ENCODE assay signal across 8 cellular contexts in genomic region chr3:15269091-15269989, GRCh38.
DNase-seq lines count a peak whose midpoint lies in the region; ATAC-seq and TF ChIP-seq lines count a peak whose summit lies in the region.

No MANE protein-coding gene starts in this region.

- H3K36me3 ChIP-seq in mesendoderm (ENCODE audit: control insufficient read depth, insufficient read depth, low read length), result no peaks in the 10 kb centered on the region

- no peak overlapping the region for H3K18ac ChIP-seq in mesendoderm (ENCODE audit: low read length)

- no peaks in the 10 kb centered on the region for H3K9me3 ChIP-seq in CD4-positive, alpha-beta T cell (ENCODE audit: control insufficient read depth, low read length)

- H3K4me3 Mint-ChIP-seq in CD4-positive, alpha-beta T cell, result peak overlapping the region; percentile 81
- H3K4me3 Mint-ChIP-seq in activated CD8-positive, alpha-beta T cell treated with anti-CD3 and anti-CD28 coated beads, Interleukin-2, amount 10 ng/mL, durations not matched to agents 7 days and 5 days, result peak overlapping the region; percentile 35

- intact Hi-C loops in CD4-positive, alpha-beta T cell (cut with DNase I, micrococcal nuclease), result loop anchor here (2.0 to 5.0 kb wide), 5 partner anchors 62 to 287 kb away; partner anchors contain the start of gene CAPN7 (in 1 of the 2)
- intact Hi-C loops in dorsolateral prefrontal cortex (cut with DNase I), result loop anchor here (2.0 to 10.0 kb wide), 5 partner anchors 39 to 325 kb away; partner anchors contain the start of genes CAPN7 (in 1 of the 2) and NR2C2 (in 1 of the 2)

- no peak overlapping the region for H3K4ac ChIP-seq in mesendoderm (ENCODE audit: low read depth, low read length)

- CTCF ChIA-PET in CD4-positive, alpha-beta T cell (lab: Charles Lee), result interaction anchor here (1.2 to 17.1 kb wide), 13 partner anchors 28 to 136 kb away, joined by 3 to 163 read pairs (median 6); partner anchors contain the start of genes CAPN7 and SH3BP5
- CTCF ChIA-PET in activated CD8-positive, alpha-beta T cell treated with anti-CD3 and anti-CD28 coated beads, Interleukin-2, amount 10 ng/mL, durations not matched to agents 7 days and 5 days (lab: Charles Lee), result interaction anchor here (0.9 to 9.1 kb wide), 22 partner anchors 10 to 289 kb away, joined by 3 to 168 read pairs (median 18); partner anchors contain the start of genes CAPN7 and SH3BP5

- H3K79me2 ChIP-seq in mesendoderm (ENCODE audit: control insufficient read depth, insufficient read depth, low read length), result no peaks in the 10 kb centered on the region

- H3K4me1 ChIP-seq in mesendoderm (ENCODE audit: control insufficient read depth, low read depth, low read length), result peaks cover 2% of the 10 kb centered on the region

- no peak overlapping the region for H2BK120ac ChIP-seq in mesendoderm (ENCODE audit: low read depth, low read length)

- ATAC-seq in CD4-positive, alpha-beta T cell (ENCODE audit: poor library complexity), result peak; percentile 55
- ATAC-seq in GM21723 (IDR thresholded peaks at IDR 0.05; ENCODE audit: unreplicated experiment), result peak; percentile 59
- ATAC-seq in activated CD8-positive, alpha-beta T cell treated with anti-CD3 and anti-CD28 coated beads, Interleukin-2, amount 10 ng/mL, durations not matched to agents 7 days and 5 days, result peak; percentile 75

- no peaks in the 10 kb centered on the region for H3K27me3 Mint-ChIP-seq in CD4-positive, alpha-beta T cell
- H3K27me3 Mint-ChIP-seq in activated CD8-positive, alpha-beta T cell treated with anti-CD3 and anti-CD28 coated beads, Interleukin-2, amount 10 ng/mL, durations not matched to agents 7 days and 5 days (ENCODE audit: low read depth), result peaks cover 2% of the 10 kb centered on the region

- H2BK5ac ChIP-seq in mesendoderm (ENCODE audit: low read length), result no peak overlapping the region

- no peak overlapping the region for H3K56ac ChIP-seq in mesendoderm (ENCODE audit: low read length)

- no peak overlapping the region for H3K4me2 ChIP-seq in mesendoderm (ENCODE audit: low read length)

- no peak for TF ChIP-seq CTCF in CD4-positive, alpha-beta T cell (IDR thresholded peaks at IDR 0.05)
- TF ChIP-seq CTCF in NB4 (IDR thresholded peaks at IDR 0.05; ENCODE audit: low read depth, low read length) (no peak), dorsolateral prefrontal cortex (IDR thresholded peaks at IDR 0.05 in 54 of 56, conservative IDR thresholded peaks at IDR 0.05 in 2 of 56; ENCODE audit: low read depth in 1 of 56, partially characterized antibody in 56 of 56) (peak in 26 of 56 donors; percentile 2 to 56 (median 26))

- H3K27ac Mint-ChIP-seq in CD4-positive, alpha-beta T cell, result peak overlapping the region; percentile 95
- H3K27ac Mint-ChIP-seq in activated CD8-positive, alpha-beta T cell treated with anti-CD3 and anti-CD28 coated beads, Interleukin-2, amount 10 ng/mL, durations not matched to agents 7 days and 5 days, result peak overlapping the region; percentile 65

- no peak overlapping the region for H3K4me3 ChIP-seq in NB4 (ENCODE audit: low read depth, low read length)
- peak overlapping the region in 44 of 59 donors; percentile 3 to 44 (median 27) for H3K4me3 ChIP-seq in dorsolateral prefrontal cortex
- no peak overlapping the region for H3K4me3 ChIP-seq in mesendoderm (ENCODE audit: low read length)

- H4K8ac ChIP-seq in mesendoderm (ENCODE audit: low read depth, low read length), result no peak overlapping the region

- H3K4me1 Mint-ChIP-seq in CD4-positive, alpha-beta T cell (ENCODE audit: low read depth), result peaks cover 86% of the 10 kb centered on the region
- peaks cover 60% of the 10 kb centered on the region for H3K4me1 Mint-ChIP-seq in activated CD8-positive, alpha-beta T cell treated with anti-CD3 and anti-CD28 coated beads, Interleukin-2, amount 10 ng/mL, durations not matched to agents 7 days and 5 days (ENCODE audit: low read depth)

- no CpG with 5 or more reads among the region's 29 CpGs for WGBS in mesendoderm (ENCODE audit: extremely low coverage, insufficient coverage, low lambda C conversion rate)

- H3K79me1 ChIP-seq in mesendoderm (ENCODE audit: low read length), result no peaks in the 10 kb centered on the region

- no peak overlapping the region for H2AK5ac ChIP-seq in mesendoderm (ENCODE audit: low read length)

- DNase-seq in CD4-positive, alpha-beta T cell, result peak; percentile 59 to 86 (median 82)
- peak; percentile 95 for DNase-seq in NB4 (ENCODE audit: low read depth)
- peak; percentile 84 for DNase-seq in activated CD8-positive, alpha-beta T cell treated with anti-CD3 and anti-CD28 coated beads, Interleukin-2, amount 10 ng/mL, durations not matched to agents 7 days and 5 days
- peak; percentile 86 to 96 (median 92) for DNase-seq in dorsolateral prefrontal cortex
- peak; percentile 52 for DNase-seq in mesendoderm
- peak; percentile 78 to 86 for DNase-seq in stimulated activated CD8-positive, alpha-beta memory T cell treated with anti-CD3 and anti-CD28 coated beads, Interleukin-15, amount 100 ng/mL, for 4 hours (ENCODE audit: low read depth in 2 of 2)
- no peak for DNase-seq in NCI-H1105 (lab: John Stamatoyannopoulos, UW)

- H2BK15ac ChIP-seq in mesendoderm (replicated peaks; ENCODE audit: low read depth), result no peak overlapping the region

- H3K9ac ChIP-seq in mesendoderm (ENCODE audit: low read length), result no peak overlapping the region

- peak overlapping the region; percentile 30 for H3K27ac ChIP-seq in CD4-positive, alpha-beta T cell (ENCODE audit: low read depth, low read length)
- H3K27ac ChIP-seq in dorsolateral prefrontal cortex, result peak overlapping the region; percentile 73 to 98 (median 93)
- no peak overlapping the region for H3K27ac ChIP-seq in mesendoderm (ENCODE audit: low read depth, low read length)

- H3K9me3 Mint-ChIP-seq in CD4-positive, alpha-beta T cell, result no peaks in the 10 kb centered on the region
- H3K9me3 Mint-ChIP-seq in activated CD8-positive, alpha-beta T cell treated with anti-CD3 and anti-CD28 coated beads, Interleukin-2, amount 10 ng/mL, durations not matched to agents 7 days and 5 days (ENCODE audit: insufficient read depth), result no peaks in the 10 kb centered on the region

- H3K23ac ChIP-seq in mesendoderm (ENCODE audit: low read length), result no peak overlapping the region

- peaks cover 34% of the 10 kb centered on the region for H3K36me3 Mint-ChIP-seq in CD4-positive, alpha-beta T cell (ENCODE audit: low read depth)
- H3K36me3 Mint-ChIP-seq in activated CD8-positive, alpha-beta T cell treated with anti-CD3 and anti-CD28 coated beads, Interleukin-2, amount 10 ng/mL, durations not matched to agents 7 days and 5 days (ENCODE audit: low read depth), result peaks cover 12% of the 10 kb centered on the region

- POLR2A ChIA-PET in CD4-positive, alpha-beta T cell (lab: Charles Lee), result interaction anchor here (0.7 to 3.0 kb wide), 11 partner anchors 22 to 108 kb away, joined by 3 to 17 read pairs (median 6); partner anchors contain the start of genes CAPN7 and SH3BP5
- POLR2A ChIA-PET in activated CD8-positive, alpha-beta T cell treated with anti-CD3 and anti-CD28 coated beads, Interleukin-2, amount 10 ng/mL, durations not matched to agents 7 days and 5 days (lab: Charles Lee), result no interaction called here

- TF ChIP-seq POLR2A in NB4 (IDR thresholded peaks at IDR 0.05; ENCODE audit: extremely low read depth, insufficient read length), result no peak

- no peak overlapping the region for H4K5ac ChIP-seq in mesendoderm (ENCODE audit: low read length)

- H3K27me3 ChIP-seq in CD4-positive, alpha-beta T cell (ENCODE audit: control insufficient read depth, insufficient read depth, low read length), result no peaks in the 10 kb centered on the region
- no peaks in the 10 kb centered on the region for H3K27me3 ChIP-seq in dorsolateral prefrontal cortex
- no peaks in the 10 kb centered on the region for H3K27me3 ChIP-seq in mesendoderm (ENCODE audit: insufficient read depth, low read length, poor library complexity)

Comparison
In these comparisons a context has a peak if more than half of its experiments do, and no peak if none do; other contexts are left out.
1. H3K4me3 ChIP-seq: peak in dorsolateral prefrontal cortex (44 of 59); none in NB4 (single experiment) and mesendoderm (single experiment).
2. Peak in every context shown above with its lines, with median percentiles within 50 percentile points of each other: ATAC-seq.